In genomic region chr14:100308112-100308792, GRCh38 we compare ENCODE assay signal across 12 cellular contexts. TPM values are rescaled to one million over a fixed set of nuclear protein-coding genes. Genes with fewer than 3 reads are reported as not detected.
A peak's percentile ranks its signal among the peaks of the same experiment; 100 is the strongest.
DNase-seq lines count a peak whose midpoint lies in the region; TF ChIP-seq lines count a peak whose summit lies in the region.
"Had no signal": no experiment of that assay in that cellular context is flagged by ENCODE, and none has a peak within 500 bp of the region (broad histone marks: within the 10 kb centered on the region; RNA-seq: fewer than 3 reads in every experiment).

No MANE protein-coding gene starts in this region.

- WGBS in sigmoid colon, 2 donors: 74 to 83% methylated on average over 7 of the region's 7 CpGs

- peak; percentile 16 for DNase-seq in DMS53 (lab: John Stamatoyannopoulos, UW)
- no peak for DNase-seq in DMS53 treated with DMSO at 0.1 percent for 48 hours (lab: John Stamatoyannopoulos, UW; ENCODE audit: unreplicated experiment)
- no peak for DNase-seq in cardiac fibroblast (ENCODE audit: low read depth in 2 of 2)
- no peak for DNase-seq in nephron progenitor cell
- DNase-seq in NOMO-1 treated with dmso at 0.1 percent for 144 hours (lab: John Stamatoyannopoulos, UW; ENCODE audit: unreplicated experiment): no peak
- no peak for DNase-seq in ACHN
- no peak for DNase-seq in sigmoid colon
- DNase-seq: activated gamma-delta T cell treated with Interleukin-2 at 50 U/mL for 16 hours, cortex of kidney had no signal

- H3K9me3 ChIP-seq in HEK293 (ENCODE audit: control insufficient read depth, insufficient read depth, low read depth, low read length) (no peaks in the 10 kb centered on the region), sigmoid colon (no peaks in the 10 kb centered on the region)

- POLR2A ChIA-PET in HEK293 (lab: Yijun Ruan, JAX): interaction anchor here (0.6 to 0.9 kb wide), 2 partner anchors 20 to 67 kb away, joined by 3 to 4 read pairs; a partner anchor contains a TSS

- H3K4me3 Mint-ChIP-seq in nephron progenitor cell: peak overlapping the region; percentile 93

- H3K36me3 ChIP-seq in HEK293 (ENCODE audit: control insufficient read depth in 2 of 2, insufficient read depth in 1 of 2, low read length in 2 of 2) (no peaks in the 10 kb centered on the region), sigmoid colon (no peaks in the 10 kb centered on the region)

- H3K27ac ChIP-seq in HEK293 (ENCODE audit: extremely low read depth, low read depth, low read length) (no peak overlapping the region), sigmoid colon (peak overlapping the region in 2 of 4 donors; percentile 92)

- no peaks in the 10 kb centered on the region for H3K27me3 Mint-ChIP-seq in nephron progenitor cell (ENCODE audit: low read depth, poor library complexity)

- no peak for TF ChIP-seq POLR2A in sigmoid colon (IDR thresholded peaks at IDR 0.05)

- TF ChIP-seq CTCF in HEK293 (tag by site-specific recombination; IDR thresholded peaks at IDR 0.05) (no peak), cardiac fibroblast (IDR thresholded peaks at IDR 0.05; ENCODE audit: low read depth, low read length) (no peak), nephron progenitor cell (IDR thresholded peaks at IDR 0.05) (no peak), sigmoid colon (IDR thresholded peaks at IDR 0.05) (no peak)

- peaks cover 71% of the 10 kb centered on the region for H3K4me1 Mint-ChIP-seq in nephron progenitor cell

- H3K9me3 Mint-ChIP-seq in nephron progenitor cell: no peaks in the 10 kb centered on the region

- H3K4me3 ChIP-seq in HEK293 (ENCODE audit: low read depth, low read length): no peak overlapping the region
- H3K4me3 ChIP-seq in cardiac fibroblast (replicated peaks in 1 of 2; ENCODE audit: low read depth in 2 of 2, low read length in 2 of 2): peak overlapping the region; percentile 81 to 83
- no peak overlapping the region for H3K4me3 ChIP-seq in sigmoid colon

- H3K27ac Mint-ChIP-seq in nephron progenitor cell: no peak overlapping the region

- in situ Hi-C loops in ACHN (cut with HindIII; ENCODE audit: low pct_ligation_motif_present, low pct_unique_long_range_greater_than_20kb, low sequenced_read_pairs): no loop called here

- H3K27me3 ChIP-seq in sigmoid colon: peaks cover 5 to 9% (median 5%) of the 10 kb centered on the region in 3 donors

- H3K4me1 ChIP-seq in HEK293 (ENCODE audit: control insufficient read depth, insufficient read depth, low read length) (peaks cover 2% of the 10 kb centered on the region; the same call in 1 of the 2 replicates), sigmoid colon (peaks cover 0 to 36% (median 29%) of the 10 kb centered on the region in 4 donors)

- TF ChIP-seq EP300 in sigmoid colon (IDR thresholded peaks at IDR 0.05): no peak

- CTCF ChIA-PET in HEK293 (lab: Yijun Ruan, JAX): interaction anchor here (0.6 to 1.1 kb wide), 2 partner anchors 69 to 102 kb away, joined by 4 to 8 read pairs; no protein-coding TSS in a partner anchor

- intact Hi-C loops in sigmoid colon (cut with DNase I): no loop called here

- peaks cover under 1% of the 10 kb centered on the region for H3K36me3 Mint-ChIP-seq in nephron progenitor cell (ENCODE audit: low read depth)

TF ChIP-seq in HEK293, 187 proteins besides CTCF, POLR2A, EP300 and RAD21:
- TF ChIP-seq ZNF335 (tag by site-specific recombination; conservative IDR thresholded peaks at IDR 0.05) (peak; percentile 15; the same call in 1 of the 2 replicates), ZNF747 (tag by site-specific recombination; IDR thresholded peaks at IDR 0.05) (no peak), ZNF121 (tag by site-specific recombination; IDR thresholded peaks at IDR 0.05) (peak; percentile 91), ZNF600 (tag by site-specific recombination; IDR thresholded peaks at IDR 0.05) (0 out of 2 replicates have a peak, but pooled peaks have one; percentile 10), BCL11B (tag by site-specific recombination; IDR thresholded peaks at IDR 0.05; ENCODE audit: low read depth) (no peak), ZNF701 (tag by site-specific recombination; IDR thresholded peaks at IDR 0.05) (no peak), ZNF580 (tag by site-specific recombination; IDR thresholded peaks at IDR 0.05) (no peak), MZF1 (tag by site-specific recombination; IDR thresholded peaks at IDR 0.05; ENCODE audit: borderline replicate concordance) (no peak), ZNF776 (tag by site-specific recombination; IDR thresholded peaks at IDR 0.05; ENCODE audit: borderline replicate concordance) (no peak)

RNA-seq across cellular contexts. Expression of gene SLC25A29, which starts 2.0 kb away (rescaled TPM):
- 10 to 100 TPM; 18.5 to 40.4 (median 33.4) TPM for total RNA-seq in sigmoid colon
- polyA plus RNA-seq in sigmoid colon: 10 to 100 TPM in 1 of 3 donors, 1 to 10 TPM in 2; 3.0 to 26.7 (median 3.7) TPM

RNA-seq across cellular contexts. Expression of gene SLC25A47, which starts 14.9 kb away (rescaled TPM):
- total RNA-seq in sigmoid colon: not detected
- polyA plus RNA-seq in sigmoid colon: under 1 TPM in 1 of 3 donors, not detected in 2; 0.22 TPM
- total RNA-seq: mesenteric fat pad, sciatic nerve had no signal

Comparison
In these comparisons a context has a peak if more than half of its experiments do, and no peak if none do; other contexts are left out.
1. H3K4me3 ChIP-seq: peak in cardiac fibroblast (2 of 2); none in HEK293 (single experiment) and sigmoid colon (0 of 4).